In genomic region chr3:100463002-100463401, GRCh38 we compare ENCODE assay signal across 8 cellular contexts. TPM values are rescaled to one million over a fixed set of nuclear protein-coding genes. Genes with fewer than 3 reads are reported as not detected.
DNase-seq lines count a peak whose midpoint lies in the region; ATAC-seq, FAIRE-seq and TF ChIP-seq lines count a peak whose summit lies in the region.

No MANE protein-coding gene starts in this region.

- TF ChIP-seq POLR2A in breast epithelium (IDR thresholded peaks at IDR 0.05): no peak
- TF ChIP-seq POLR2A in testis (IDR thresholded peaks at IDR 0.05): no peak

- no peak overlapping the region for H2AFZ ChIP-seq in keratinocyte (ENCODE audit: control insufficient read depth, low read length)

- H3K27me3 ChIP-seq in breast epithelium (no peaks in the 10 kb centered on the region), keratinocyte (ENCODE audit: control insufficient read depth, extremely low read depth, insufficient read depth, low read length) (no peaks in the 10 kb centered on the region), testis (no peaks in the 10 kb centered on the region)

- H3K4me2 ChIP-seq in keratinocyte (ENCODE audit: control insufficient read depth, extremely low read depth, insufficient read depth, low read depth, low read length): no peak overlapping the region

- H3K36me3 Mint-ChIP-seq in activated CD4-positive, alpha-beta T cell treated with anti-CD3 and anti-CD28 coated beads, Interleukin-2, amount 10 ng/mL, durations not matched to agents 24 days and 14 days (ENCODE audit: low read depth): no peaks in the 10 kb centered on the region

- no peaks in the 10 kb centered on the region for H3K79me2 ChIP-seq in keratinocyte (ENCODE audit: control insufficient read depth, insufficient read depth, low read length)

- intact Hi-C loops in activated CD4-positive, alpha-beta T cell treated with anti-CD3 and anti-CD28 coated beads, Interleukin-2, amount 10 ng/mL, durations not matched to agents 24 days and 14 days (cut with micrococcal nuclease): loop anchor here (1.0 to 5.0 kb wide), 3 partner anchors 127 to 920 kb away; no protein-coding TSS in a partner anchor
- intact Hi-C loops in breast epithelium (cut with DNase I; ENCODE audit: low total_unique reads) (loop anchor here (2.0 to 5.0 kb wide), 3 partner anchors 44 to 896 kb away; no protein-coding TSS in a partner anchor), testis (cut with DNase I; ENCODE audit: low total_unique reads) (loop anchor here (10.0 kb wide), 1 partner anchor 132 kb away; no protein-coding TSS in a partner anchor)

- DNase-seq in activated CD4-positive, alpha-beta T cell treated with anti-CD3 and anti-CD28 coated beads, Interleukin-2, amount 10 ng/mL, durations not matched to agents 24 days and 14 days: peak; percentile 70
- DNase-seq in activated CD4-positive, alpha-beta T cell treated with anti-CD3 and anti-CD28 coated beads for 4 hours: no peak
- DNase-seq in NCI-H69 (lab: John Stamatoyannopoulos, UW) (peak; percentile 64), breast epithelium (ENCODE audit: low spot score in 2 of 2) (no peak), keratinocyte (ENCODE audit: low read depth, low spot score) (peak; percentile 30), testis (peak; percentile 53)

- no peaks in the 10 kb centered on the region for H4K20me1 ChIP-seq in keratinocyte (ENCODE audit: control insufficient read depth, extremely low read depth, insufficient read depth, low read length)

- H3K27ac ChIP-seq in breast epithelium (no peak overlapping the region), keratinocyte (ENCODE audit: control insufficient read depth, insufficient read depth, low read length) (no peak overlapping the region), testis (no peak overlapping the region)

- H3K9me1 ChIP-seq in keratinocyte (ENCODE audit: control insufficient read depth, extremely low read depth, insufficient read depth, low read length): no peaks in the 10 kb centered on the region

- H3K4me3 ChIP-seq in breast epithelium (no peak overlapping the region), keratinocyte (ENCODE audit: control insufficient read depth in 2 of 3, extremely low read depth in 1 of 3, insufficient read depth in 2 of 3, low read depth in 1 of 3, low read length in 3 of 3) (no peak overlapping the region), testis (no peak overlapping the region)

- H3K36me3 ChIP-seq in breast epithelium: no peaks in the 10 kb centered on the region
- no peaks in the 10 kb centered on the region for H3K36me3 ChIP-seq in keratinocyte (ENCODE audit: control insufficient read depth in 2 of 2, extremely low read depth in 1 of 2, insufficient read depth in 2 of 2, low read length in 2 of 2)
- no peaks in the 10 kb centered on the region for H3K36me3 ChIP-seq in testis (ENCODE audit: low read depth, missing control alignments)

- H3K9me3 ChIP-seq in breast epithelium: no peaks in the 10 kb centered on the region
- no peaks in the 10 kb centered on the region for H3K9me3 ChIP-seq in keratinocyte (ENCODE audit: control insufficient read depth, low read depth, low read length)
- no peaks in the 10 kb centered on the region for H3K9me3 ChIP-seq in testis

- H3K4me3 Mint-ChIP-seq in activated CD4-positive, alpha-beta T cell treated with anti-CD3 and anti-CD28 coated beads, Interleukin-2, amount 10 ng/mL, durations not matched to agents 24 days and 14 days: no peak overlapping the region

- peak; percentile 94 for FAIRE-seq in keratinocyte (lab: Jason Lieb, UNC)

- H3K4me1 ChIP-seq in breast epithelium (no peaks in the 10 kb centered on the region), keratinocyte (ENCODE audit: control insufficient read depth, extremely low read depth, insufficient read depth, low read length) (peaks cover 4% of the 10 kb centered on the region), testis (no peaks in the 10 kb centered on the region)

- no peak overlapping the region for H3K27ac Mint-ChIP-seq in activated CD4-positive, alpha-beta T cell treated with anti-CD3 and anti-CD28 coated beads, Interleukin-2, amount 10 ng/mL, durations not matched to agents 24 days and 14 days

- TF ChIP-seq CTCF in breast epithelium (IDR thresholded peaks at IDR 0.05): peak; percentile 29 to 86 (median 76)
- TF ChIP-seq CTCF in keratinocyte (optimal IDR thresholded peaks at IDR 0.05 in 1 of 3, IDR thresholded peaks at IDR 0.05 in 1 of 3, conservative IDR thresholded peaks at IDR 0.05 in 1 of 3; ENCODE audit: extremely low read depth in 1 of 3, insufficient read depth in 2 of 3, low read length in 3 of 3): peak; percentile 65 to 78 (median 72)
- peak; percentile 54 to 85 (median 59) for TF ChIP-seq CTCF in testis (IDR thresholded peaks at IDR 0.05)

- 12 to 17% methylated on average over 3 of the region's 3 CpGs for WGBS in testis, 2 donors

- no peaks in the 10 kb centered on the region for H3K9me3 Mint-ChIP-seq in activated CD4-positive, alpha-beta T cell treated with anti-CD3 and anti-CD28 coated beads, Interleukin-2, amount 10 ng/mL, durations not matched to agents 24 days and 14 days

- peaks cover 5% of the 10 kb centered on the region for H3K4me1 Mint-ChIP-seq in activated CD4-positive, alpha-beta T cell treated with anti-CD3 and anti-CD28 coated beads, Interleukin-2, amount 10 ng/mL, durations not matched to agents 24 days and 14 days

- no peaks in the 10 kb centered on the region for H3K27me3 Mint-ChIP-seq in activated CD4-positive, alpha-beta T cell treated with anti-CD3 and anti-CD28 coated beads, Interleukin-2, amount 10 ng/mL, durations not matched to agents 24 days and 14 days

- H3K9ac ChIP-seq in keratinocyte (ENCODE audit: control insufficient read depth, extremely low read depth, insufficient read depth, low read length): no peak overlapping the region

- peak; percentile 81 for ATAC-seq in GM21390 (IDR thresholded peaks at IDR 0.05; ENCODE audit: unreplicated experiment)
- ATAC-seq in HG03521 (IDR thresholded peaks at IDR 0.05; ENCODE audit: unreplicated experiment): peak; percentile 83

- dilution Hi-C loops in keratinocyte (cut with MboI; ENCODE audit: extremely low pct_ligation_motif_present, low sequenced_read_pairs): no loop called here

RNA-seq across cellular contexts. Expression of gene TMEM45A, which starts 29.4 kb away (rescaled TPM):
- 0.26 TPM in 1 of 2 replicates, not detected in the other for total RNA-seq in activated CD4-positive, alpha-beta T cell treated with anti-CD3 and anti-CD28 coated beads, Interleukin-2, amount 10 ng/mL, durations not matched to agents 24 days and 14 days
- 10 to 100 TPM; 19.7 to 24.5 (median 20.9) TPM for total RNA-seq in breast epithelium
- 29.7 to 61.1 TPM (median 57.2 TPM) in 3 replicates for polyA plus RNA-seq in keratinocyte
- polyA plus RNA-seq in keratinocyte (2011; ENCODE audit: low read depth): 294 TPM
- polyA plus RNA-seq in keratinocyte (2011; cell fraction: cytosol; rRNA removed): 29.0 and 46.3 TPM in 2 replicates
- polyA plus RNA-seq in keratinocyte (2011; cell fraction: nucleus; rRNA removed): 37.4 and 69.0 TPM in 2 replicates
- 28.0 and 849 TPM in 2 replicates for polyA plus RNA-seq in keratinocyte (2012; ENCODE audit: low replicate concordance)
- polyA minus RNA-seq in keratinocyte: 5.7 to 55.0 TPM (median 30.0 TPM) in 3 replicates
- 16.1 TPM for polyA minus RNA-seq in keratinocyte (2011; cell fraction: cytosol; rRNA and poly(A)+ RNA removed)
- polyA minus RNA-seq in keratinocyte (2011; cell fraction: nucleus; rRNA and poly(A)+ RNA removed): 31.0 and 41.1 TPM in 2 replicates
- total RNA-seq in testis: 10 to 100 TPM; 12.2 to 18.3 TPM
- 56.0 TPM for polyA plus RNA-seq in testis (ENCODE audit: insufficient read depth, low read depth, low replicate concordance)

Comparison
In these comparisons a context has a peak if more than half of its experiments do, and no peak if none do; other contexts are left out.
1. DNase-seq: peak in activated CD4-positive, alpha-beta T cell treated with anti-CD3 and anti-CD28 coated beads, Interleukin-2, amount 10 ng/mL, durations not matched to agents 24 days and 14 days (single experiment), NCI-H69 (single experiment), keratinocyte (single experiment) and testis (single experiment); none in activated CD4-positive, alpha-beta T cell treated with anti-CD3 and anti-CD28 coated beads for 4 hours (0 of 2) and breast epithelium (0 of 2).
2. RNA of gene TMEM45A, which starts 29.4 kb away (total RNA-seq): 19.7 to 24.5 TPM in breast epithelium and 12.2 to 18.3 TPM in testis; 0.26 TPM in activated CD4-positive, alpha-beta T cell treated with anti-CD3 and anti-CD28 coated beads, Interleukin-2, amount 10 ng/mL, durations not matched to agents 24 days and 14 days; every median in the first group is over 10 times any median in the second.
3. Peak in every context shown above with its lines, with median percentiles within 50 percentile points of each other: CTCF ChIP-seq.